Comparison of ENCODE assay signal across 25 cellular contexts in the genomic region with DNA sequence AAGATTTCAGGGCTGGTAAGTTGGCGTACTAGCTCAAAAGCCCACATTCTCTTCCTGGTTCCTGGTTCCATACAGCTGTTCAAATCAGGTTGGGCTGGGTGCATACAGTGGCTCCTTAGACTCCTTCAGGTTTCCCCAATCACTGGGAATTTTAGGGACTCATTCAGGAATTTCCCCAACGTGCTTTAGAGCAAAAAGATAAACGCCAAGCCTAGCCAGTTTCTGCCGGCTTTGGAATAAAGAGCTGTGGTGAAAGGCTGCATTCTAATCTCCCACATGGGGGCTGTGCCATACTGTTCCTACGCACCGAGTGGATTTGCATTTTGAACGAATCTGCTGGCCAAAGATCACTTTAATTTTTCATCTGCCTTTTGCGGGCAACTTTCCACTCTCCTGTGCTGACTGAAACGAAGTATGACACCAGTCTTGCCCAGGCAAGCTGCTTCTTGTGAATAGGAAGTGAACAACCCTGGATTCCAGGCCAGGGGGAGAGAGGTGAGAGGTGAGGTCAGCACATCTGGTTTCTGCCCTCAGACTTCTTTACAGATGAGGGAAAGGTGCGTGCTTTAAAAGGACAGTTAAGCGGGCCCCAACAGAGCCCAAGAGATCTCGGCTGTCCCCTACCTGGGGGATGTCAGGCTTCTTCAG.
A peak's percentile ranks its signal among the peaks of the same experiment; 100 is the strongest.
DNase-seq lines count a peak whose midpoint lies in the region; ATAC-seq and TF ChIP-seq lines count a peak whose summit lies in the region.
"Had no signal": no experiment of that assay in that cellular context is flagged by ENCODE, and none has a peak within 500 bp of the region (broad histone marks: within the 10 kb centered on the region; RNA-seq: fewer than 3 reads in every experiment).

No MANE protein-coding gene starts in this region.

- in situ Hi-C loops in mammary epithelial cell (cut with MboI; ENCODE audit: low sequenced_read_pairs in 2 of 2), result no loop called here

- TF ChIP-seq EP300 in stomach (IDR thresholded peaks at IDR 0.05), result no peak

- WGBS in mammary epithelial cell (ENCODE audit: low coverage, missing lambda C conversion rate), result 12% methylated on average over 10 of the region's 12 CpGs
- 36 to 52% (median 42%) methylated on average over 12 of the region's 12 CpGs for WGBS in stomach, 5 donors

- H3K9ac ChIP-seq in mammary epithelial cell (ENCODE audit: insufficient read depth, low read length), result peak overlapping the region; percentile 57

- H3K9me3 ChIP-seq in mammary epithelial cell (replicated peaks; ENCODE audit: insufficient read depth, low read length), result no peaks in the 10 kb centered on the region
- no peaks in the 10 kb centered on the region for H3K9me3 ChIP-seq in stomach
- H3K9me3 ChIP-seq: adrenal gland, neutrophil, upper lobe of right lung had no signal

- no peaks in the 10 kb centered on the region for H3K79me2 ChIP-seq in mammary epithelial cell (ENCODE audit: insufficient read depth, low read length)

- peaks cover 2% of the 10 kb centered on the region for H3K27me3 Mint-ChIP-seq in activated naive CD4-positive, alpha-beta T cell treated with anti-CD3 and anti-CD28 coated beads for 36 hours (ENCODE audit: low read depth)
- H3K27me3 Mint-ChIP-seq: activated CD8-positive, alpha-beta T cell treated with anti-CD3 and anti-CD28 coated beads for 36 hours; dendritic cell treated with granulocyte-macrophage colony-stimulating factor and Interleukin-4, amounts not matched to agents 40 ng/mL and 50 ng/mL, for 4 days; stimulated activated naive CD8-positive, alpha-beta T cell treated with anti-CD3 and anti-CD28 coated beads, Interleukin-15, amount 100 ng/mL, for 72 hours had no signal

- no peaks in the 10 kb centered on the region for H3K9me3 Mint-ChIP-seq in activated naive CD4-positive, alpha-beta T cell treated with anti-CD3 and anti-CD28 coated beads for 36 hours
- H3K9me3 Mint-ChIP-seq: H9 had no signal

- peak; percentile 32 to 65 for DNase-seq in NCI-H526 (lab: John Stamatoyannopoulos, UW)
- peak; percentile 93 for DNase-seq in mammary epithelial cell
- DNase-seq in left colon, result no peak
- peak; percentile 25 for DNase-seq in stomach
- DNase-seq in activated naive CD4-positive, alpha-beta T cell treated with anti-CD3 and anti-CD28 coated beads for 36 hours, result no peak
- DNase-seq in NCI-H748 treated with DMSO at 0.1 percent for 48 hours (lab: John Stamatoyannopoulos, UW), result no peak
- DNase-seq: activated CD8-positive, alpha-beta T cell treated with anti-CD3 and anti-CD28 coated beads for 36 hours; activated gamma-delta T cell treated with Interleukin-2 at 50 U/mL for 16 hours; activated T-cell treated with anti-CD3 and anti-CD28 coated beads for 4 hours; adrenal gland; EL; foreskin melanocyte; H9; hippocampal formation; MM.1S; NCI-H1436 treated with DMSO at 0.1 percent for 48 hours; NCI-H2171; NCI-H82; Right ventricle myocardium superior; stimulated activated naive CD8-positive, alpha-beta T cell treated with anti-CD3 and anti-CD28 coated beads, Interleukin-15, amount 100 ng/mL, for 72 hours; upper lobe of right lung had no signal

- TF ChIP-seq POLR2A in stomach (IDR thresholded peaks at IDR 0.05) (no peak), GM18505 (IDR thresholded peaks at IDR 0.05; ENCODE audit: borderline replicate concordance, extremely low read depth, insufficient read depth, insufficient read length) (no peak)

- no peak for TF ChIP-seq CTCF in mammary epithelial cell (conservative IDR thresholded peaks at IDR 0.05 in 1 of 2, IDR thresholded peaks at IDR 0.05 in 1 of 2; ENCODE audit: extremely low read depth in 1 of 2, insufficient read depth in 1 of 2, low read depth in 1 of 2, low read length in 2 of 2)
- no peak for TF ChIP-seq CTCF in stomach (IDR thresholded peaks at IDR 0.05)

- dilution Hi-C loops in mammary epithelial cell (cut with HindIII; ENCODE audit: low sequenced_read_pairs), result no loop called here

- no peaks in the 10 kb centered on the region for H3K4me1 Mint-ChIP-seq in activated naive CD4-positive, alpha-beta T cell treated with anti-CD3 and anti-CD28 coated beads for 36 hours (ENCODE audit: low read depth)
- H3K4me1 Mint-ChIP-seq: stimulated activated naive CD8-positive, alpha-beta T cell treated with anti-CD3 and anti-CD28 coated beads, Interleukin-15, amount 100 ng/mL, for 72 hours had no signal

- H3K4me1 ChIP-seq in mammary epithelial cell (ENCODE audit: insufficient read depth, low read length) (peaks cover 28% of the 10 kb centered on the region), stomach (peaks cover 0 to 9% (median 0%) of the 10 kb centered on the region in 4 donors)
- H3K4me1 ChIP-seq: adrenal gland, upper lobe of right lung had no signal

- ATAC-seq in left colon (peak; percentile 45), GM18505 (IDR thresholded peaks at IDR 0.05; ENCODE audit: unreplicated experiment) (no peak)
- ATAC-seq: activated CD8-positive, alpha-beta T cell treated with anti-CD3 and anti-CD28 coated beads for 36 hours; K562; stimulated activated naive CD8-positive, alpha-beta T cell treated with anti-CD3 and anti-CD28 coated beads, Interleukin-15, amount 100 ng/mL, for 72 hours; upper lobe of right lung had no signal

- no peaks in the 10 kb centered on the region for H3K27me3 ChIP-seq in mammary epithelial cell (ENCODE audit: insufficient read depth, low read length)
- no peaks in the 10 kb centered on the region for H3K27me3 ChIP-seq in stomach
- H3K27me3 ChIP-seq: adrenal gland, neutrophil, upper lobe of right lung had no signal

- H3K4me3 ChIP-seq in mammary epithelial cell (replicated peaks in 1 of 3; ENCODE audit: insufficient read depth in 1 of 3, low read depth in 2 of 3, low read length in 3 of 3), result no peak overlapping the region
- no peak overlapping the region for H3K4me3 ChIP-seq in stomach
- H3K4me3 ChIP-seq: adrenal gland, K562, upper lobe of right lung had no signal

- no peak overlapping the region for H3K4me3 Mint-ChIP-seq in activated naive CD4-positive, alpha-beta T cell treated with anti-CD3 and anti-CD28 coated beads for 36 hours
- H3K4me3 Mint-ChIP-seq: activated CD8-positive, alpha-beta T cell treated with anti-CD3 and anti-CD28 coated beads for 36 hours; dendritic cell treated with granulocyte-macrophage colony-stimulating factor and Interleukin-4, amounts not matched to agents 40 ng/mL and 50 ng/mL, for 4 days; H9; stimulated activated naive CD8-positive, alpha-beta T cell treated with anti-CD3 and anti-CD28 coated beads, Interleukin-15, amount 100 ng/mL, for 72 hours had no signal

- CTCF ChIA-PET in mammary epithelial cell (lab: Charles Lee; ENCODE audit: low non-redundant PET), result no interaction called here
- CTCF ChIA-PET in activated naive CD4-positive, alpha-beta T cell treated with anti-CD3 and anti-CD28 coated beads for 36 hours (lab: Charles Lee), result no interaction called here

- H4K20me1 ChIP-seq in mammary epithelial cell (ENCODE audit: insufficient read depth, low read length), result no peaks in the 10 kb centered on the region

- intact Hi-C loops in mammary epithelial cell (cut with micrococcal nuclease) (loop anchor here (2.0 to 5.0 kb wide), 2 partner anchors 22 to 38 kb away; no protein-coding TSS in a partner anchor), left colon (cut with DNase I, micrococcal nuclease) (no loop called here), stomach (cut with DNase I; ENCODE audit: low total_unique reads) (no loop called here)
- intact Hi-C loops in activated naive CD4-positive, alpha-beta T cell treated with anti-CD3 and anti-CD28 coated beads for 36 hours (cut with micrococcal nuclease), result no loop called here

- H3K27ac Mint-ChIP-seq in activated naive CD4-positive, alpha-beta T cell treated with anti-CD3 and anti-CD28 coated beads for 36 hours, result no peak overlapping the region
- H3K27ac Mint-ChIP-seq: activated CD8-positive, alpha-beta T cell treated with anti-CD3 and anti-CD28 coated beads for 36 hours; dendritic cell treated with granulocyte-macrophage colony-stimulating factor and Interleukin-4, amounts not matched to agents 40 ng/mL and 50 ng/mL, for 4 days; stimulated activated naive CD8-positive, alpha-beta T cell treated with anti-CD3 and anti-CD28 coated beads, Interleukin-15, amount 100 ng/mL, for 72 hours had no signal

- H3K4me2 ChIP-seq in mammary epithelial cell (ENCODE audit: insufficient read depth, low read depth, low read length), result peak overlapping the region; percentile 58

- H3K36me3 ChIP-seq in mammary epithelial cell (ENCODE audit: insufficient read depth, low read length) (no peaks in the 10 kb centered on the region), stomach (no peaks in the 10 kb centered on the region)
- H3K36me3 ChIP-seq: adrenal gland, neutrophil, upper lobe of right lung had no signal

- H3K27ac ChIP-seq in mammary epithelial cell (ENCODE audit: insufficient read depth, low read depth, low read length) (peak overlapping the region; percentile 95), stomach (peak overlapping the region in 3 of 5 donors; percentile 35 to 59 (median 55))
- H3K27ac ChIP-seq: adrenal gland, neutrophil, upper lobe of right lung had no signal

- peak overlapping the region; percentile 92 for H2AFZ ChIP-seq in mammary epithelial cell (ENCODE audit: low read depth, low read length)

- no peaks in the 10 kb centered on the region for H3K36me3 Mint-ChIP-seq in activated naive CD4-positive, alpha-beta T cell treated with anti-CD3 and anti-CD28 coated beads for 36 hours (ENCODE audit: low read depth)

- TSS peak; percentile 48 for BruUV-seq in mammary epithelial cell (replicated peaks; lab: Mats Ljungman, UMichigan)

Comparison
In these comparisons a context has a peak if more than half of its experiments do, and no peak if none do; other contexts are left out.
1. DNase-seq: peak in NCI-H526 (2 of 2), mammary epithelial cell (single experiment) and stomach (single experiment); none in left colon (0 of 2), activated naive CD4-positive, alpha-beta T cell treated with anti-CD3 and anti-CD28 coated beads for 36 hours (single experiment) and NCI-H748 treated with DMSO at 0.1 percent for 48 hours (single experiment).